1 cellular context compared by ENCODE assay signal in the genomic region with DNA sequence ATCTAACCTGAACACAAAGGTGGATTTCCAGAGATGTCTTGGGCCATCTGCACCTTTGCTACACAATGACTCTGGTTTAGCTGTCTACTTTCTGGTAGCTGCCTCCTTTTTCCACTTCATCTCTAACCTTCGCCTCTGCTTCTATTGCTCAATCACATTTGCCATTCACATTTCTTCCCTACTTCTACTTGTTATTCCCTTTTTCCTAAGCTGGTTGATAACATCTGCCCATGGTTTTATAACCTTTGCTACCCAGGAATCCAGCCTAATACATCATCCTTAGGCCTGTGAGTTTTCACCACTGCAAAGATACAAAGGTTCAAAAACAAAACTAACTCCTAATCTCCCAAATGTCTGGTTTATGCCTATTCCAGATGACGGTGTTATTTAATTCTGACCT.
TF ChIP-seq lines count a peak whose summit lies in the region.

No MANE protein-coding gene starts in this region.

TF ChIP-seq in HepG2, 621 proteins besides CTCF, POLR2A, EP300 and RAD21 (continued from another document):
- TF ChIP-seq HNF4G (IDR thresholded peaks at IDR 0.05; ENCODE audit: borderline replicate concordance, low read depth, low read length) (no peak), HNF4G (CRISPR knock-in tag; IDR thresholded peaks at IDR 0.05; ENCODE audit: borderline replicate concordance, low read depth) (no peak), SKIL (CRISPR knock-in tag; IDR thresholded peaks at IDR 0.05; ENCODE audit: borderline replicate concordance) (no peak)
